In genomic region chrY:17459753-17460152, GRCh38 we compare ENCODE assay signal across 8 cellular contexts.
DNase-seq lines count a peak whose midpoint lies in the region; ATAC-seq, FAIRE-seq and TF ChIP-seq lines count a peak whose summit lies in the region.
"Not testable (repeated sequence)": the region's sequence is repeated elsewhere in the genome, so short reads cannot be mapped to it uniquely, and the experiment has no call there.

No MANE protein-coding gene starts in this region.

- peak; percentile 97 for ATAC-seq in GM19397 (IDR thresholded peaks at IDR 0.05; ENCODE audit: unreplicated experiment)
- peak; percentile 86 for ATAC-seq in GM21619 (IDR thresholded peaks at IDR 0.05; ENCODE audit: unreplicated experiment)
- ATAC-seq in HG02884 (IDR thresholded peaks at IDR 0.05; ENCODE audit: unreplicated experiment) = peak; percentile 97
- ATAC-seq in HG03196 (IDR thresholded peaks at IDR 0.05; ENCODE audit: unreplicated experiment) = peak; percentile 86
- peak; percentile 85 for ATAC-seq in HG03571 (IDR thresholded peaks at IDR 0.05; ENCODE audit: unreplicated experiment)
- peak; percentile 45 for ATAC-seq in body of pancreas
- ATAC-seq in stimulated activated effector memory CD8-positive, alpha-beta T cell treated with anti-CD3 and anti-CD28 coated beads, Interleukin-12 subunit alpha, Interleukin-12 subunit beta, amount 100 ng/mL, for 72 hours = peak; percentile 61

- no CpG with 5 or more reads among the region's 11 CpGs for WGBS in body of pancreas, 2 donors

- H3K27ac Mint-ChIP-seq in stimulated activated effector memory CD8-positive, alpha-beta T cell treated with anti-CD3 and anti-CD28 coated beads, Interleukin-12 subunit alpha, Interleukin-12 subunit beta, amount 100 ng/mL, for 72 hours = not testable (repeated sequence)

- TF ChIP-seq POLR2A in GM12891 (IDR thresholded peaks at IDR 0.05; ENCODE audit: low read depth, low read length); body of pancreas (IDR thresholded peaks at IDR 0.05): not testable (repeated sequence)

- H3K4me1 ChIP-seq in body of pancreas = not testable (repeated sequence)

- DNase-seq in GM12891 (ENCODE audit: insufficient read length, low spot score); body of pancreas; stimulated activated effector memory CD8-positive, alpha-beta T cell treated with anti-CD3 and anti-CD28 coated beads, Interleukin-12 subunit alpha, Interleukin-12 subunit beta, amount 100 ng/mL, for 72 hours (ENCODE audit: low spot score in 2 of 2): not testable (repeated sequence)

- not testable (repeated sequence) for H3K4me3 Mint-ChIP-seq in stimulated activated effector memory CD8-positive, alpha-beta T cell treated with anti-CD3 and anti-CD28 coated beads, Interleukin-12 subunit alpha, Interleukin-12 subunit beta, amount 100 ng/mL, for 72 hours

- intact Hi-C loops in body of pancreas (cut with DNase I) = not testable (repeated sequence)

- H3K27ac ChIP-seq in body of pancreas = not testable (repeated sequence)

- peak; percentile 100 for FAIRE-seq in GM12891 (lab: Jason Lieb, UNC)

- not testable (repeated sequence) for H3K27me3 ChIP-seq in body of pancreas

- not testable (repeated sequence) for H3K4me3 ChIP-seq in body of pancreas

- TF ChIP-seq CTCF in body of pancreas (IDR thresholded peaks at IDR 0.05) = not testable (repeated sequence)

- H3K36me3 ChIP-seq in body of pancreas (replicated peaks in 1 of 2; ENCODE audit: insufficient read depth in 1 of 2, low read depth in 2 of 2) = not testable (repeated sequence)

- not testable (repeated sequence) for H3K9me3 Mint-ChIP-seq in stimulated activated effector memory CD8-positive, alpha-beta T cell treated with anti-CD3 and anti-CD28 coated beads, Interleukin-12 subunit alpha, Interleukin-12 subunit beta, amount 100 ng/mL, for 72 hours

- not testable (repeated sequence) for H3K36me3 Mint-ChIP-seq in stimulated activated effector memory CD8-positive, alpha-beta T cell treated with anti-CD3 and anti-CD28 coated beads, Interleukin-12 subunit alpha, Interleukin-12 subunit beta, amount 100 ng/mL, for 72 hours

- not testable (repeated sequence) for H3K4me1 Mint-ChIP-seq in stimulated activated effector memory CD8-positive, alpha-beta T cell treated with anti-CD3 and anti-CD28 coated beads, Interleukin-12 subunit alpha, Interleukin-12 subunit beta, amount 100 ng/mL, for 72 hours

- H3K9me3 ChIP-seq in body of pancreas = not testable (repeated sequence)

Comparison
In these comparisons a context has a peak if more than half of its experiments do, and no peak if none do; other contexts are left out.
1. ATAC-seq: peak in every context shown above with its lines; median percentile 97 in GM19397; 97 in HG02884; 86 in GM21619; 86 in HG03196; 85 in HG03571; 61 in stimulated activated effector memory CD8-positive, alpha-beta T cell treated with anti-CD3 and anti-CD28 coated beads, Interleukin-12 subunit alpha, Interleukin-12 subunit beta, amount 100 ng/mL, for 72 hours; 45 in body of pancreas.